Comparison of ENCODE assay signal across 3 cellular contexts in genomic region chr5:149832636-149833035, GRCh38.
"Had no signal": no experiment of that assay in that cellular context is flagged by ENCODE, and none has a peak within 500 bp of the region (broad histone marks: within the 10 kb centered on the region; RNA-seq: fewer than 3 reads in every experiment).

No MANE protein-coding gene starts in this region.

- DNase-seq: GDM1, GF-D8 had no signal

- ATAC-seq: GM12878 had no signal

- H3K4me3 ChIP-seq: GM12878 had no signal
